In the genomic region with DNA sequence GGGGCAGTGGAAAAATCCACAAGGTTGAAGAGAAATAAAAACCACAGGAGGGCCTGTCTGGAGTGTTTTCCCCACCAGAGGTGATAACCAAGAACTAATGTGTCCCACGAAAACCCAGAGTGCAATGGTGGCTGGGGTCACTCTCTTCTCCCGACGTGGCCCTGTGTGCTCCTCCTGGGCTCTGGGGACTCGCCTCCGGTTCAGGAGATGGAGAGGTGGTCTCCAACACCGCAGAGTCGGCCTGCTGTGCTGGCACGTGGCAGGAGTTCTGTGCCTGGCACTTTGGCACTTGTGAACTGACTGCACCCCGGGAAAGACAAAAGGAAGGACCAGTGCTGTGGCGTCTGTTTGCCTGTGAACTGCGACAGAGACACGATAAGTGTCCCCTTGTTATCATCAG, we compare ENCODE assay signal across 26 cellular contexts.
DNase-seq lines count a peak whose midpoint lies in the region; ATAC-seq, FAIRE-seq and TF ChIP-seq lines count a peak whose summit lies in the region.
"Had no signal": no experiment of that assay in that cellular context is flagged by ENCODE, and none has a peak within 500 bp of the region (broad histone marks: within the 10 kb centered on the region; RNA-seq: fewer than 3 reads in every experiment).

No MANE protein-coding gene starts in this region.

- H3K27me3 ChIP-seq in H1 (replicated peaks in 1 of 4; ENCODE audit: control insufficient read depth in 3 of 4, extremely low read depth in 1 of 4, insufficient read depth in 3 of 4, low read length in 3 of 4) (no peaks in the 10 kb centered on the region), neural cell (ENCODE audit: insufficient read depth, low read depth, low read length) (no peaks in the 10 kb centered on the region), BE2C (peaks cover 3% of the 10 kb centered on the region; the same call in 1 of the 2 replicates)
- H3K27me3 ChIP-seq: BLaER1 had no signal

- H2BK120ac ChIP-seq in H1 (replicated peaks; ENCODE audit: low read depth, low read length), result no peak overlapping the region

- ATAC-seq in T-helper 17 cell, result no peak
- ATAC-seq: A549, GM12878 had no signal

- TF ChIP-seq EP300 in H1 (IDR thresholded peaks at IDR 0.05; ENCODE audit: borderline replicate concordance in 1 of 2, low read depth in 2 of 2, low read length in 2 of 2) (no peak), neural cell (conservative IDR thresholded peaks at IDR 0.05; ENCODE audit: poor library complexity, severe bottlenecking) (no peak)

- no peaks in the 10 kb centered on the region for H3F3A ChIP-seq in neural cell (ENCODE audit: insufficient read depth, low read length, poor library complexity, severe bottlenecking)

- H3K36me3 Mint-ChIP-seq in osteocyte (ENCODE audit: unreplicated experiment), result no peaks in the 10 kb centered on the region
- no peaks in the 10 kb centered on the region for H3K36me3 Mint-ChIP-seq in activated naive CD8-positive, alpha-beta T cell treated with anti-CD3 and anti-CD28 coated beads for 36 hours
- H3K36me3 Mint-ChIP-seq in T-helper 17 cell (ENCODE audit: low read depth), result peaks cover 6% of the 10 kb centered on the region
- H3K36me3 Mint-ChIP-seq: CD14-positive monocyte; CD4-positive, alpha-beta memory T cell; CD4-positive, CD25-positive, alpha-beta regulatory T cell had no signal

- no peak overlapping the region for H3K18ac ChIP-seq in H1 (ENCODE audit: extremely low read depth, low read length)

- TF ChIP-seq CTCF in GM10248 (IDR thresholded peaks at IDR 0.05; ENCODE audit: control extremely low read depth, extremely low read depth, low read depth, missing control alignments) (no peak), H1 (IDR thresholded peaks at IDR 0.05; ENCODE audit: control extremely low read depth in 1 of 3, insufficient read depth in 1 of 3, low read depth in 1 of 3, low read length in 3 of 3) (no peak), neural cell (IDR thresholded peaks at IDR 0.05; ENCODE audit: poor library complexity, severe bottlenecking) (no peak), osteocyte (IDR thresholded peaks at IDR 0.05) (no peak), BE2C (IDR thresholded peaks at IDR 0.05; ENCODE audit: low read depth, low read length) (no peak)

- DNase-seq in GM10248 (ENCODE audit: extremely low spot score), result peak; percentile 6
- peak in 1 of 2 experiments; percentile 39 for DNase-seq in H1 (ENCODE audit: low read depth in 1 of 2, low spot score in 2 of 2)
- peak; percentile 74 for DNase-seq in osteocyte (ENCODE audit: extremely low spot score, unreplicated experiment)
- no peak for DNase-seq in BE2C
- DNase-seq in activated naive CD8-positive, alpha-beta T cell treated with anti-CD3 and anti-CD28 coated beads for 36 hours, result no peak
- no peak for DNase-seq in T-helper 17 cell
- DNase-seq in NCI-H1417 (lab: John Stamatoyannopoulos, UW), result no peak
- DNase-seq: AML-193; C1 segment of cervical spinal cord; Caco-2; Calu3; CD4-positive, alpha-beta memory T cell; CD4-positive, CD25-positive, alpha-beta regulatory T cell; DMS79 treated with DMSO at 0.1 percent for 48 hours; GF-D8 had no signal

- TF ChIP-seq RAD21 in H1 (IDR thresholded peaks at IDR 0.05 in 1 of 2, conservative IDR thresholded peaks at IDR 0.05 in 1 of 2; ENCODE audit: low read depth in 2 of 2, low read length in 2 of 2), result no peak
- TF ChIP-seq RAD21 in neural cell (conservative IDR thresholded peaks at IDR 0.05), result no peak

- H3K4me1 Mint-ChIP-seq in osteocyte (ENCODE audit: unreplicated experiment) (no peaks in the 10 kb centered on the region), T-helper 17 cell (no peaks in the 10 kb centered on the region)
- peaks cover 25% of the 10 kb centered on the region for H3K4me1 Mint-ChIP-seq in activated naive CD8-positive, alpha-beta T cell treated with anti-CD3 and anti-CD28 coated beads for 36 hours
- H3K4me1 Mint-ChIP-seq: B cell, CD14-positive monocyte had no signal

- H4K8ac ChIP-seq in H1 (ENCODE audit: extremely low read depth, insufficient read depth, low read length), result no peak overlapping the region

- no peak overlapping the region for H2AFZ ChIP-seq in H1 (ENCODE audit: low read length)
- H2AFZ ChIP-seq in neural cell (ENCODE audit: low read depth, low read length), result no peak overlapping the region

- no peak overlapping the region for H3K4me2 ChIP-seq in H1 (ENCODE audit: insufficient read depth in 1 of 2, low read depth in 2 of 2, low read length in 2 of 2)
- H3K4me2 ChIP-seq in neural cell (ENCODE audit: low read length), result no peak overlapping the region
- H3K4me2 ChIP-seq: A549 had no signal

- H3K4me1 ChIP-seq in H1 (replicated peaks in 1 of 4; ENCODE audit: control insufficient read depth in 3 of 4, insufficient read depth in 4 of 4, low read length in 3 of 4) (peaks cover 0 to 9% (median 0%) of the 10 kb centered on the region in 4 experiments; a peak in 2 of 7 replicates), BE2C (no peaks in the 10 kb centered on the region)
- H3K4me1 ChIP-seq: A549, Caco-2 had no signal

- no peak overlapping the region for H3K14ac ChIP-seq in H1 (ENCODE audit: insufficient read length)

- no peak overlapping the region for H2BK20ac ChIP-seq in H1 (ENCODE audit: low read length)

- no peaks in the 10 kb centered on the region for H3K23me2 ChIP-seq in H1 (ENCODE audit: low read depth, low read length)

- no peaks in the 10 kb centered on the region for H3K9me3 Mint-ChIP-seq in osteocyte (ENCODE audit: unreplicated experiment)
- peaks cover 1% of the 10 kb centered on the region for H3K9me3 Mint-ChIP-seq in activated naive CD8-positive, alpha-beta T cell treated with anti-CD3 and anti-CD28 coated beads for 36 hours
- H3K9me3 Mint-ChIP-seq: CD4-positive, alpha-beta memory T cell; CD4-positive, CD25-positive, alpha-beta regulatory T cell had no signal

- no peaks in the 10 kb centered on the region for H3K9me2 ChIP-seq in neural cell (ENCODE audit: insufficient read depth, low read length)

- H3K27me3 Mint-ChIP-seq in osteocyte (ENCODE audit: unreplicated experiment), result peaks cover 6% of the 10 kb centered on the region
- peaks cover 5% of the 10 kb centered on the region for H3K27me3 Mint-ChIP-seq in activated naive CD8-positive, alpha-beta T cell treated with anti-CD3 and anti-CD28 coated beads for 36 hours
- H3K27me3 Mint-ChIP-seq in T-helper 17 cell, result peaks cover 77% of the 10 kb centered on the region

- POLR2A ChIA-PET in GM10248 (lab: Yijun Ruan, JAX) (no interaction called here), H1 (lab: Charles Lee; ENCODE audit: partially characterized antibody) (no interaction called here)

- FAIRE-seq in H1 (lab: Jason Lieb, UNC), result no peak
- FAIRE-seq: A549, D721Med, G401.6, GM12878, GM12892, GM18507 had no signal

- peaks cover 0 to 5% of the 10 kb centered on the region in 2 experiments; a peak in 2 of 4 replicates for H3K9me3 ChIP-seq in H1 (ENCODE audit: insufficient read depth in 2 of 2, low read depth in 1 of 2, low read length in 1 of 2)
- no peaks in the 10 kb centered on the region for H3K9me3 ChIP-seq in neural cell (ENCODE audit: low read length)
- H3K9me3 ChIP-seq in BE2C, result no peaks in the 10 kb centered on the region
- H3K9me3 ChIP-seq in T-helper 17 cell (ENCODE audit: control insufficient read depth, low read length, poor library complexity, severe bottlenecking), result no peaks in the 10 kb centered on the region
- H3K9me3 ChIP-seq: A549, BLaER1, Caco-2 had no signal

- H4K91ac ChIP-seq in H1 (replicated peaks; ENCODE audit: insufficient read length, low read length), result no peak overlapping the region

- no peak overlapping the region for H3K56ac ChIP-seq in H1 (replicated peaks; ENCODE audit: insufficient read length, low read depth, low read length)

- H4K20me1 ChIP-seq in H1 (replicated peaks in 1 of 2; ENCODE audit: control insufficient read depth in 1 of 2, insufficient read depth in 2 of 2, low read length in 2 of 2) (no peaks in the 10 kb centered on the region), neural cell (ENCODE audit: insufficient read depth) (no peaks in the 10 kb centered on the region)
- H4K20me1 ChIP-seq: BLaER1 had no signal

- H3K4me3 Mint-ChIP-seq in osteocyte (ENCODE audit: unreplicated experiment), result no peak overlapping the region
- no peak overlapping the region for H3K4me3 Mint-ChIP-seq in activated naive CD8-positive, alpha-beta T cell treated with anti-CD3 and anti-CD28 coated beads for 36 hours
- H3K4me3 Mint-ChIP-seq in T-helper 17 cell, result no peak overlapping the region
- H3K4me3 Mint-ChIP-seq: B cell; CD14-positive monocyte; CD4-positive, alpha-beta memory T cell; CD4-positive, CD25-positive, alpha-beta regulatory T cell had no signal

- H3K4me3 ChIP-seq in H1 (ENCODE audit: extremely low read depth in 1 of 4, insufficient read depth in 2 of 4, low read depth in 3 of 4, low read length in 4 of 4), result no peak overlapping the region
- no peak overlapping the region for H3K4me3 ChIP-seq in neural cell (ENCODE audit: low read length)
- no peak overlapping the region for H3K4me3 ChIP-seq in BE2C (ENCODE audit: low read depth, low read length)
- H3K4me3 ChIP-seq: A549, BLaER1, GM12878 had no signal

- TF ChIP-seq POLR2A in H1 (IDR thresholded peaks at IDR 0.05; ENCODE audit: control extremely low read depth in 1 of 2, low read depth in 2 of 2, low read length in 2 of 2), result no peak

- no peaks in the 10 kb centered on the region for H3K79me1 ChIP-seq in H1 (ENCODE audit: low read depth, low read length)

- H3K36me3 ChIP-seq in H1 (ENCODE audit: control insufficient read depth in 2 of 4, insufficient read depth in 4 of 4, low read length in 3 of 4), result no peaks in the 10 kb centered on the region
- no peaks in the 10 kb centered on the region for H3K36me3 ChIP-seq in neural cell (ENCODE audit: insufficient read depth, low read length)
- no peaks in the 10 kb centered on the region for H3K36me3 ChIP-seq in BE2C
- H3K36me3 ChIP-seq: BLaER1 had no signal

- no peak overlapping the region for H4K5ac ChIP-seq in H1 (ENCODE audit: insufficient read length, low read depth, low read length)

- H3K27ac ChIP-seq in H1 (ENCODE audit: low read depth, low read length) (no peak overlapping the region), neural cell (ENCODE audit: low read length) (peak overlapping the region; percentile 20)
- H3K27ac ChIP-seq: 22Rv1, A549, BLaER1 had no signal

- H3K4ac ChIP-seq in H1 (replicated peaks; ENCODE audit: insufficient read length, low read depth, low read length), result no peak overlapping the region

- H2BK15ac ChIP-seq in H1 (ENCODE audit: low read length), result no peak overlapping the region

- no peak overlapping the region for H3K23ac ChIP-seq in H1 (ENCODE audit: insufficient read length)

- H3K9ac ChIP-seq in H1 (replicated peaks in 1 of 4; ENCODE audit: extremely low read depth in 1 of 4, low read depth in 3 of 4, low read length in 3 of 4) (no peak overlapping the region), neural cell (ENCODE audit: low read length) (no peak overlapping the region)
- H3K9ac ChIP-seq: BLaER1 had no signal

- 0 out of 2 replicates have a peak overlapping the region, but pooled peaks have one; percentile 24 for H2BK5ac ChIP-seq in H1 (ENCODE audit: low read depth, low read length)

- 0 out of 2 replicates have a peak overlapping the region, but pooled peaks have one; percentile 56 for H2BK12ac ChIP-seq in H1 (ENCODE audit: low read depth, low read length)

- no peaks in the 10 kb centered on the region for H3K79me2 ChIP-seq in H1 (ENCODE audit: control insufficient read depth in 1 of 2, insufficient read depth in 2 of 2, low read length in 2 of 2)
- no peaks in the 10 kb centered on the region for H3K79me2 ChIP-seq in neural cell (replicated peaks; ENCODE audit: insufficient read depth, low read length)

- H2AK5ac ChIP-seq in H1 (ENCODE audit: low read depth, low read length), result no peak overlapping the region

- WGBS in H1 (ENCODE audit: extremely low coverage in 1 of 2, insufficient coverage in 1 of 2, insufficient read length in 1 of 2, insufficient replicate concordance in 2 of 2, low coverage in 1 of 2, low lambda C conversion rate in 2 of 2, missing lambda C conversion rate in 1 of 2), 2 experiments, result 95% methylated on average over 12 of the region's 12 CpGs; no CpG with 5 or more reads in 1 of the 2 experiments

- CTCF ChIA-PET in GM10248 (lab: Yijun Ruan, JAX), result interaction anchor here (1.0 kb wide), 1 partner anchor 56 kb away, joined by 3 read pairs; no protein-coding TSS in a partner anchor
- CTCF ChIA-PET in H1 (lab: Charles Lee; ENCODE audit: partially characterized antibody), result interaction anchor here (0.7 to 1.4 kb wide), 4 partner anchors 9 to 36 kb away, joined by 3 to 5 read pairs (median 4); no protein-coding TSS in a partner anchor

- H3K27ac Mint-ChIP-seq in osteocyte (ENCODE audit: unreplicated experiment), result no peak overlapping the region
- no peak overlapping the region for H3K27ac Mint-ChIP-seq in activated naive CD8-positive, alpha-beta T cell treated with anti-CD3 and anti-CD28 coated beads for 36 hours
- no peak overlapping the region for H3K27ac Mint-ChIP-seq in T-helper 17 cell
- H3K27ac Mint-ChIP-seq: B cell; CD14-positive monocyte; CD4-positive, alpha-beta memory T cell; CD4-positive, CD25-positive, alpha-beta regulatory T cell had no signal

Comparison
In these comparisons a context has a peak if more than half of its experiments do, and no peak if none do; other contexts are left out.
1. DNase-seq: peak in GM10248 (single experiment) and osteocyte (single experiment); none in BE2C (single experiment), activated naive CD8-positive, alpha-beta T cell treated with anti-CD3 and anti-CD28 coated beads for 36 hours (single experiment), T-helper 17 cell (0 of 3) and NCI-H1417 (0 of 3).